In the genomic region with DNA sequence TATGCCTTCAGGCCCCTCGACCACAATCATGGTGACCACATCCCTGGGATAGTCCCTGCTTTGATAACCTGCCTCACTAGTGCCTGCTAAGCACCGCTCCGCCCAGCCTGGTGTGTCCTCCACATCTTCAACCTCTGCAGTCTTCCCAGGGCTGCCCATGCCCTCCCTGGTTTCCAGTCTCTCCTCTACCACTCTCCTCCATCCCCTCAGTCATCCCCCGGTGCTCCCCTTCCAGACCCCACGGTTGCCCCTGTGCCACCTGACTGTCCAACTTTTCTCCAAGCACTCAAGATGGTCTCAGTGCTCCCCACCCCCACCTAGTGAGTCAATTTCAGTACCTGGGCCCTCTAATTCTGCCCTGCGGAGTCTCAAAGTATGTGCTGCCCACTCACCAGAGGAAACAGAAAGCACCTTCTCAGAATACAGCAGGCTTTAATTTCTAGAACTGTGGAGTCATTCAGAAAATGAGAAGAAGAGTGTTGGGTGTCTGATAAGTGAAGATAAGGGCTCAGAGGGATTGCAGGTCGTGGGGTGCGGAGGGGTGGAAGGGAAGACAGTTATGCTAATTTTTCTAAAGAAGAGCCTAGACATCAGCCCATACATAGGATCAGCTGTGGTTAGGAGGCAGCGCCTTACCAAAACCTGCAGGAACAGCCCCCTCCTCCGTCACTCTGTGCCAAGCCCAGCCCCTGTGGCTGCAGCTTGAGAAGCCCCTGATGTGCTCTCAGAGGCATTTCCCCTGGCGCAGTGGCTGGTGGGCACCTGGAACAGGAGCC, we compare ENCODE assay signal across 9 cellular contexts. TPM values are rescaled to one million over a fixed set of nuclear protein-coding genes. Genes with fewer than 3 reads are reported as not detected.
A peak's percentile ranks its signal among the peaks of the same experiment; 100 is the strongest.
DNase-seq lines count a peak whose midpoint lies in the region; ATAC-seq and TF ChIP-seq lines count a peak whose summit lies in the region.
"Had no signal": no experiment of that assay in that cellular context is flagged by ENCODE, and none has a peak within 500 bp of the region (broad histone marks: within the 10 kb centered on the region; RNA-seq: fewer than 3 reads in every experiment).

No MANE protein-coding gene starts in this region.

- peak overlapping the region; percentile 48 for H3K27ac ChIP-seq in naive thymus-derived CD4-positive, alpha-beta T cell (ENCODE audit: low read depth, low read length)
- H3K27ac ChIP-seq: epithelial cell of prostate had no signal

- H3K4me3 Mint-ChIP-seq in activated B cell treated with CpG ODN at 0.5 μM for 24 hours = peak overlapping the region; percentile 5
- peak overlapping the region; percentile 42 to 92 (median 74) for H3K4me3 Mint-ChIP-seq in naive thymus-derived CD4-positive, alpha-beta T cell

- no peaks in the 10 kb centered on the region for H3K9me3 ChIP-seq in naive thymus-derived CD4-positive, alpha-beta T cell (ENCODE audit: control insufficient read depth in 2 of 3, low read length in 3 of 3)

- H3K4me1 ChIP-seq in naive thymus-derived CD4-positive, alpha-beta T cell (ENCODE audit: control insufficient read depth in 2 of 2, insufficient read depth in 2 of 2, low read length in 2 of 2) = peaks cover 62 to 64% of the 10 kb centered on the region in 2 donors

- H3K27ac Mint-ChIP-seq in activated B cell treated with CpG ODN at 0.5 μM for 24 hours = peak overlapping the region; percentile 42
- H3K27ac Mint-ChIP-seq in naive thymus-derived CD4-positive, alpha-beta T cell = peak overlapping the region; percentile 63 to 98 (median 84)

- H3K27me3 ChIP-seq in naive thymus-derived CD4-positive, alpha-beta T cell (ENCODE audit: control insufficient read depth in 2 of 2, insufficient read depth in 2 of 2, low read length in 2 of 2) = no peaks in the 10 kb centered on the region

- ATAC-seq in GM18511 (IDR thresholded peaks at IDR 0.05; ENCODE audit: unreplicated experiment) (peak; percentile 51), HG02884 (IDR thresholded peaks at IDR 0.05; ENCODE audit: unreplicated experiment) (peak; percentile 59), activated B cell treated with CpG ODN at 0.5 μM for 24 hours (ENCODE audit: low read depth) (peak; percentile 20)
- ATAC-seq in naive thymus-derived CD4-positive, alpha-beta T cell = peak; percentile 47

- H3K4me3 ChIP-seq in naive thymus-derived CD4-positive, alpha-beta T cell (ENCODE audit: low read length) = no peak overlapping the region

- POLR2A ChIA-PET in activated B cell treated with CpG ODN at 0.5 μM for 24 hours (lab: Charles Lee) = interaction anchor here (0.6 to 0.9 kb wide), 2 partner anchors 54 to 438 kb away, joined by 3 read pairs; no protein-coding TSS in a partner anchor
- POLR2A ChIA-PET in naive thymus-derived CD4-positive, alpha-beta T cell (lab: Charles Lee) = interaction anchor here (0.6 to 1.9 kb wide), 2 partner anchors 15 to 570 kb away, joined by 4 to 10 read pairs; no protein-coding TSS in a partner anchor

- no peaks in the 10 kb centered on the region for H3K36me3 ChIP-seq in naive thymus-derived CD4-positive, alpha-beta T cell (ENCODE audit: control insufficient read depth in 2 of 3, insufficient read depth in 3 of 3, low read length in 3 of 3)

- peaks cover 74% of the 10 kb centered on the region for H3K4me1 Mint-ChIP-seq in activated B cell treated with CpG ODN at 0.5 μM for 24 hours
- peaks cover 62 to 88% (median 87%) of the 10 kb centered on the region in 7 donors for H3K4me1 Mint-ChIP-seq in naive thymus-derived CD4-positive, alpha-beta T cell

- no peak for TF ChIP-seq CTCF in activated B cell treated with CpG ODN at 0.5 μM for 24 hours (IDR thresholded peaks at IDR 0.05)

- CTCF ChIA-PET in activated B cell treated with CpG ODN at 0.5 μM for 24 hours (lab: Charles Lee) = interaction anchor here (1.0 kb wide), 1 partner anchor 53 kb away, joined by 3 read pairs; the partner anchor contains the start of gene CAB39
- CTCF ChIA-PET in naive thymus-derived CD4-positive, alpha-beta T cell (lab: Charles Lee) = interaction anchor here (1.3 kb wide), 1 partner anchor 56 kb away, joined by 4 read pairs; no protein-coding TSS in a partner anchor

- H3K36me3 Mint-ChIP-seq in activated B cell treated with CpG ODN at 0.5 μM for 24 hours (ENCODE audit: low read depth) = no peaks in the 10 kb centered on the region
- H3K36me3 Mint-ChIP-seq in naive thymus-derived CD4-positive, alpha-beta T cell = peaks cover 0 to 22% (median 0%) of the 10 kb centered on the region in 5 donors

- DNase-seq in activated B cell treated with CpG ODN at 0.5 μM for 24 hours (no peak), HCEC 1CT (no peak), cerebellum (ENCODE audit: low spot score) (no peak), UCSD-AML1 (lab: John Stamatoyannopoulos, UW; ENCODE audit: unreplicated experiment) (no peak), NCI-H226 (no peak)
- peak in 5 of 9 donors; percentile 17 to 69 (median 28) for DNase-seq in naive thymus-derived CD4-positive, alpha-beta T cell

- H3K9me3 Mint-ChIP-seq in activated B cell treated with CpG ODN at 0.5 μM for 24 hours = no peaks in the 10 kb centered on the region
- no peaks in the 10 kb centered on the region for H3K9me3 Mint-ChIP-seq in naive thymus-derived CD4-positive, alpha-beta T cell

- H3K27me3 Mint-ChIP-seq in activated B cell treated with CpG ODN at 0.5 μM for 24 hours = no peaks in the 10 kb centered on the region
- H3K27me3 Mint-ChIP-seq in naive thymus-derived CD4-positive, alpha-beta T cell = no peaks in the 10 kb centered on the region

- intact Hi-C loops in activated B cell treated with CpG ODN at 0.5 μM for 24 hours (cut with micrococcal nuclease) = loop anchor here (2.0 kb wide), 1 partner anchor 14 kb away; no protein-coding TSS in a partner anchor
- intact Hi-C loops in naive thymus-derived CD4-positive, alpha-beta T cell (cut with micrococcal nuclease) = loop anchor here in 1 of 2 donors (1.0 kb wide), 5 partner anchors 15 to 243 kb away; partner anchors contain the start of genes CAB39 and SP100

RNA-seq across cellular contexts. Expression of gene CAB39, which starts 53.6 kb away (rescaled TPM):
- total RNA-seq in activated B cell treated with CpG ODN at 0.5 μM for 24 hours = 60.1 and 68.6 TPM in 2 replicates
- 100 to 1,000 TPM in 2 of 5 experiments, 10 to 100 TPM in 3; 71.0 to 186 (median 95.4) TPM for total RNA-seq in naive thymus-derived CD4-positive, alpha-beta T cell
- polyA plus RNA-seq in naive thymus-derived CD4-positive, alpha-beta T cell = 10 to 100 TPM; 73.1 to 79.4 TPM
- total RNA-seq in cerebellum = 98.3 TPM

Comparison
In these comparisons a context has a peak if more than half of its experiments do, and no peak if none do; other contexts are left out.
1. DNase-seq: peak in naive thymus-derived CD4-positive, alpha-beta T cell (5 of 9); none in activated B cell treated with CpG ODN at 0.5 μM for 24 hours (single experiment), HCEC 1CT (single experiment), cerebellum (single experiment), UCSD-AML1 (single experiment) and NCI-H226 (single experiment).
2. Peak in every context shown above with its lines, with median percentiles within 50 percentile points of each other: ATAC-seq.